ENCODE assay signal across 9 cellular contexts in genomic region chr6:7087066-7087465, GRCh38. TPM values are rescaled to one million over a fixed set of nuclear protein-coding genes. Genes with fewer than 3 reads are reported as not detected.
DNase-seq lines count a peak whose midpoint lies in the region; ATAC-seq and TF ChIP-seq lines count a peak whose summit lies in the region.
"Had no signal": no experiment of that assay in that cellular context is flagged by ENCODE, and none has a peak within 500 bp of the region (broad histone marks: within the 10 kb centered on the region; RNA-seq: fewer than 3 reads in every experiment).

No MANE protein-coding gene starts in this region.

- CTCF ChIA-PET in CD4-positive, alpha-beta T cell (lab: Charles Lee): interaction anchor here (0.6 to 1.8 kb wide), 13 partner anchors 8 to 363 kb away, joined by 3 to 5 read pairs (median 3); no protein-coding TSS in a partner anchor
- CTCF ChIA-PET in HEK293 (lab: Yijun Ruan, JAX): interaction anchor here (1.0 to 1.2 kb wide), 2 partner anchors 15 to 362 kb away, joined by 3 to 7 read pairs; no protein-coding TSS in a partner anchor
- CTCF ChIA-PET in activated CD4-positive, alpha-beta memory T cell treated with anti-CD3 and anti-CD28 coated beads for 36 hours (lab: Charles Lee): interaction anchor here (0.6 to 2.1 kb wide), 16 partner anchors 9 to 410 kb away, joined by 3 to 8 read pairs (median 4); partner anchors contain the start of gene RREB1

- H3K27ac ChIP-seq in CD4-positive, alpha-beta T cell (ENCODE audit: low read depth, low read length): no peak overlapping the region
- H3K27ac ChIP-seq in HEK293 (ENCODE audit: extremely low read depth, low read depth, low read length) (no peak overlapping the region), thymus (ENCODE audit: low read depth) (peak overlapping the region; percentile 68)

- no peaks in the 10 kb centered on the region for H3K27me3 Mint-ChIP-seq in CD4-positive, alpha-beta T cell
- peaks cover 4% of the 10 kb centered on the region for H3K27me3 Mint-ChIP-seq in activated CD4-positive, alpha-beta memory T cell treated with anti-CD3 and anti-CD28 coated beads for 36 hours
- H3K27me3 Mint-ChIP-seq in immature natural killer cell (ENCODE audit: low read depth in 3 of 3): no peaks in the 10 kb centered on the region

- POLR2A ChIA-PET in CD4-positive, alpha-beta T cell (lab: Charles Lee): interaction anchor here (0.7 to 4.1 kb wide), 15 partner anchors 13 to 473 kb away, joined by 3 to 60 read pairs (median 5); partner anchors contain the start of gene RREB1
- POLR2A ChIA-PET in HEK293 (lab: Yijun Ruan, JAX): no interaction called here
- POLR2A ChIA-PET in activated CD4-positive, alpha-beta memory T cell treated with anti-CD3 and anti-CD28 coated beads for 36 hours (lab: Charles Lee): interaction anchor here (1.4 to 3.1 kb wide), 5 partner anchors 13 to 67 kb away, joined by 3 to 17 read pairs (median 9); partner anchors contain the start of gene RREB1

- H3K4me3 ChIP-seq in HEK293 (ENCODE audit: low read depth, low read length): no peak overlapping the region
- no peak overlapping the region for H3K4me3 ChIP-seq in thymus (ENCODE audit: low read length)

- H3K36me3 ChIP-seq in HEK293 (ENCODE audit: control insufficient read depth in 2 of 2, insufficient read depth in 1 of 2, low read length in 2 of 2) (no peaks in the 10 kb centered on the region), thymus (ENCODE audit: control insufficient read depth, insufficient read depth) (peaks cover 9% of the 10 kb centered on the region)

- H3K9me3 ChIP-seq in CD4-positive, alpha-beta T cell (ENCODE audit: control insufficient read depth, low read length): no peaks in the 10 kb centered on the region
- H3K9me3 ChIP-seq in HEK293 (ENCODE audit: control insufficient read depth, insufficient read depth, low read depth, low read length) (no peaks in the 10 kb centered on the region), thymus (ENCODE audit: control insufficient read depth) (no peaks in the 10 kb centered on the region)

- ATAC-seq in CD4-positive, alpha-beta T cell (ENCODE audit: poor library complexity): no peak

- no peak for TF ChIP-seq CTCF in CD4-positive, alpha-beta T cell (IDR thresholded peaks at IDR 0.05)
- TF ChIP-seq CTCF in HEK293 (tag by site-specific recombination; IDR thresholded peaks at IDR 0.05): no peak

- no peak for DNase-seq in CD4-positive, alpha-beta T cell
- no peak for DNase-seq in activated CD4-positive, alpha-beta memory T cell treated with anti-CD3 and anti-CD28 coated beads for 36 hours
- DNase-seq in immature natural killer cell: no peak
- no peak for DNase-seq in stimulated activated CD4-positive, alpha-beta T cell treated with anti-CD3 and anti-CD28 coated beads, Interleukin-4, amount 100 ng/mL, for 4 hours
- no peak for DNase-seq in NCI-H1694 (lab: John Stamatoyannopoulos, UW)
- DNase-seq in HuH-7.5 (ENCODE audit: low spot score): no peak

- H3K27me3 ChIP-seq in CD4-positive, alpha-beta T cell (ENCODE audit: control insufficient read depth, insufficient read depth, low read length): no peaks in the 10 kb centered on the region
- no peaks in the 10 kb centered on the region for H3K27me3 ChIP-seq in thymus (ENCODE audit: control insufficient read depth, insufficient read depth)

- peak overlapping the region; percentile 70 for H3K27ac Mint-ChIP-seq in CD4-positive, alpha-beta T cell
- H3K27ac Mint-ChIP-seq in activated CD4-positive, alpha-beta memory T cell treated with anti-CD3 and anti-CD28 coated beads for 36 hours: no peak overlapping the region
- peak overlapping the region; percentile 61 to 91 (median 78) for H3K27ac Mint-ChIP-seq in immature natural killer cell

- 63% methylated on average over 3 of the region's 3 CpGs for WGBS in thymus

- intact Hi-C loops in CD4-positive, alpha-beta T cell (cut with DNase I, micrococcal nuclease): loop anchor here in 1 of 2 experiments (2.0 to 5.0 kb wide), 2 partner anchors 20 to 35 kb away; partner anchors contain the start of gene RREB1
- intact Hi-C loops in activated CD4-positive, alpha-beta memory T cell treated with anti-CD3 and anti-CD28 coated beads for 36 hours (cut with micrococcal nuclease): loop anchor here (1.0 to 2.0 kb wide), 5 partner anchors 13 to 402 kb away; partner anchors contain the start of gene RREB1

- peak overlapping the region; percentile 78 for H3K4me3 Mint-ChIP-seq in CD4-positive, alpha-beta T cell
- H3K4me3 Mint-ChIP-seq in activated CD4-positive, alpha-beta memory T cell treated with anti-CD3 and anti-CD28 coated beads for 36 hours: peak overlapping the region; percentile 21
- H3K4me3 Mint-ChIP-seq in immature natural killer cell: peak overlapping the region; percentile 82 to 91 (median 86)

- no peaks in the 10 kb centered on the region for H3K36me3 Mint-ChIP-seq in CD4-positive, alpha-beta T cell (ENCODE audit: low read depth)
- H3K36me3 Mint-ChIP-seq in activated CD4-positive, alpha-beta memory T cell treated with anti-CD3 and anti-CD28 coated beads for 36 hours: peaks cover 1% of the 10 kb centered on the region
- H3K36me3 Mint-ChIP-seq in immature natural killer cell: no peaks in the 10 kb centered on the region

- H3K4me1 ChIP-seq in HEK293 (ENCODE audit: control insufficient read depth, insufficient read depth, low read length): no peaks in the 10 kb centered on the region
- H3K4me1 ChIP-seq in thymus (ENCODE audit: control insufficient read depth, insufficient read depth, low read length): peaks cover 27% of the 10 kb centered on the region

- peaks cover 36% of the 10 kb centered on the region for H3K4me1 Mint-ChIP-seq in CD4-positive, alpha-beta T cell (ENCODE audit: low read depth)
- peaks cover 28% of the 10 kb centered on the region for H3K4me1 Mint-ChIP-seq in activated CD4-positive, alpha-beta memory T cell treated with anti-CD3 and anti-CD28 coated beads for 36 hours (ENCODE audit: low read depth)
- H3K4me1 Mint-ChIP-seq in immature natural killer cell: peaks cover 25 to 27% of the 10 kb centered on the region in 2 donors

- no peaks in the 10 kb centered on the region for H3K9me3 Mint-ChIP-seq in CD4-positive, alpha-beta T cell
- H3K9me3 Mint-ChIP-seq in activated CD4-positive, alpha-beta memory T cell treated with anti-CD3 and anti-CD28 coated beads for 36 hours: no peaks in the 10 kb centered on the region
- peaks cover 0 to 1% (median 0%) of the 10 kb centered on the region in 6 donors for H3K9me3 Mint-ChIP-seq in immature natural killer cell

TF ChIP-seq in HEK293, 187 proteins besides CTCF, POLR2A, EP300 and RAD21:
- TF ChIP-seq FEZF1 (tag by site-specific recombination; IDR thresholded peaks at IDR 0.05) (peak; percentile 32; the same call in 1 of the 2 replicates), ZNF174 (tag by site-specific recombination; IDR thresholded peaks at IDR 0.05) (no peak)

RNA-seq across cellular contexts. Expression of gene RREB1, which starts 20.7 kb away (rescaled TPM):
- total RNA-seq in CD4-positive, alpha-beta T cell: 10 to 100 TPM; 56.5 to 60.0 TPM
- total RNA-seq in activated CD4-positive, alpha-beta memory T cell treated with anti-CD3 and anti-CD28 coated beads for 36 hours: 10 to 100 TPM; 13.0 to 13.5 TPM
- polyA plus RNA-seq in immature natural killer cell (1 to 10 TPM in 2 of 3 donors, under 1 TPM in 1; 0.17 to 4.5 (median 3.3) TPM), thymus (9.2 TPM)
- polyA plus RNA-seq: neural cell had no signal

Comparison
In these comparisons a context has a peak if more than half of its experiments do, and no peak if none do; other contexts are left out.
1. H3K4me3 Mint-ChIP-seq: peak in every context shown above with its lines; median percentile 86 in immature natural killer cell; 78 in CD4-positive, alpha-beta T cell; 21 in activated CD4-positive, alpha-beta memory T cell treated with anti-CD3 and anti-CD28 coated beads for 36 hours.